ENCODE assay signal across 1 cellular context in genomic region chr9:112007575-112008240, GRCh38.
TF ChIP-seq lines count a peak whose summit lies in the region.

No MANE protein-coding gene starts in this region.

TF ChIP-seq in IMR-90, 13 proteins besides CTCF, POLR2A, EP300 and RAD21:
- TF ChIP-seq NFE2L2 (IDR thresholded peaks at IDR 0.05; ENCODE audit: low read depth, low read length) (no peak), RCOR1 (IDR thresholded peaks at IDR 0.05; ENCODE audit: insufficient replicate concordance, low read length) (no peak), SMC3 (IDR thresholded peaks at IDR 0.05; ENCODE audit: low read depth, low read length) (no peak), CHD1 (IDR thresholded peaks at IDR 0.05; ENCODE audit: low read depth, low read length) (no peak), FOS (IDR thresholded peaks at IDR 0.05; ENCODE audit: low read depth, low read length) (no peak), BHLHE40 (IDR thresholded peaks at IDR 0.05; ENCODE audit: low read depth, low read length) (no peak), MAFK (IDR thresholded peaks at IDR 0.05; ENCODE audit: low read depth, low read length) (no peak), USF2 (IDR thresholded peaks at IDR 0.05; ENCODE audit: low read depth, low read length) (no peak), ELK1 (IDR thresholded peaks at IDR 0.05; ENCODE audit: borderline replicate concordance, low read depth, low read length) (no peak), RFX5 (IDR thresholded peaks at IDR 0.05; ENCODE audit: low read depth, low read length) (no peak), MAZ (IDR thresholded peaks at IDR 0.05; ENCODE audit: borderline replicate concordance, low read depth, low read length) (no peak), CEBPB (IDR thresholded peaks at IDR 0.05; ENCODE audit: low read depth, low read length) (no peak)
TF ChIP-seq in IMR-90: peak in this region for 0.
